ENCODE assay signal across 12 cellular contexts in genomic region chr10:96257944-96258343, GRCh38. TPM values are rescaled to one million over a fixed set of nuclear protein-coding genes. Genes with fewer than 3 reads are reported as not detected.
DNase-seq lines count a peak whose midpoint lies in the region; ATAC-seq, FAIRE-seq and TF ChIP-seq lines count a peak whose summit lies in the region.
"Had no signal": no experiment of that assay in that cellular context is flagged by ENCODE, and none has a peak within 500 bp of the region (broad histone marks: within the 10 kb centered on the region; RNA-seq: fewer than 3 reads in every experiment).

No MANE protein-coding gene starts in this region.

- H3K36me3 ChIP-seq in liver (ENCODE audit: control insufficient read depth in 4 of 4, insufficient read depth in 3 of 4, low read depth in 1 of 4, low read length in 3 of 4) (peaks cover 0 to 4% (median 1%) of the 10 kb centered on the region in 4 donors), HepG2 (replicated peaks in 1 of 2; ENCODE audit: control insufficient read depth in 1 of 2, insufficient read depth in 2 of 2, low read length in 2 of 2) (no peaks in the 10 kb centered on the region), lung (ENCODE audit: control insufficient read depth in 2 of 2, insufficient read depth in 2 of 2, low read length in 2 of 2) (no peaks in the 10 kb centered on the region), PC-9 (ENCODE audit: low read depth) (no peaks in the 10 kb centered on the region)
- H3K36me3 ChIP-seq: breast epithelium had no signal

- H3K4me3 ChIP-seq in liver (ENCODE audit: low read depth in 1 of 3, low read length in 3 of 3), result no peak overlapping the region
- no peak overlapping the region for H3K4me3 ChIP-seq in HepG2 (replicated peaks in 1 of 3; ENCODE audit: insufficient read depth in 1 of 3, low read depth in 2 of 3, low read length in 3 of 3)
- H3K4me3 ChIP-seq in lung, result no peak overlapping the region
- no peak overlapping the region for H3K4me3 ChIP-seq in PC-9
- H3K4me3 ChIP-seq: breast epithelium had no signal

- FAIRE-seq in HepG2 (lab: Jason Lieb, UNC), result no peak

- H2AFZ ChIP-seq in HepG2 (ENCODE audit: low read length), result no peak overlapping the region
- H2AFZ ChIP-seq in PC-9, result no peak overlapping the region

- no peaks in the 10 kb centered on the region for H3F3A ChIP-seq in PC-9 (ENCODE audit: insufficient read depth, low read depth)

- H3K79me2 ChIP-seq in HepG2 (ENCODE audit: insufficient read depth, low read length) (no peaks in the 10 kb centered on the region), PC-9 (ENCODE audit: low read depth) (no peaks in the 10 kb centered on the region)

- TF ChIP-seq CTCF in liver (IDR thresholded peaks at IDR 0.05; ENCODE audit: low read depth, low read length, missing input control), result no peak
- no peak for TF ChIP-seq CTCF in HepG2 (CRISPR knock-in tag; IDR thresholded peaks at IDR 0.05)
- TF ChIP-seq CTCF in lung (IDR thresholded peaks at IDR 0.05; ENCODE audit: control extremely low read depth, extremely low read depth), result no peak
- TF ChIP-seq CTCF in PC-9 (conservative IDR thresholded peaks at IDR 0.05), result no peak

- no peaks in the 10 kb centered on the region for H3K9me2 ChIP-seq in PC-9 (ENCODE audit: insufficient read depth)

- DNase-seq in HepG2 (ENCODE audit: low spot score) (no peak), cerebellar cortex (ENCODE audit: low spot score) (peak; percentile 59), lung (ENCODE audit: low spot score) (no peak), PC-9 (no peak), DMS53 (lab: John Stamatoyannopoulos, UW) (no peak), NCI-H1436 treated with DMSO at 0.1 percent for 48 hours (lab: John Stamatoyannopoulos, UW) (no peak)
- DNase-seq: OCI-M1, T-helper 17 cell had no signal

- H3K27me3 ChIP-seq in liver (ENCODE audit: control insufficient read depth in 4 of 4, insufficient read depth in 4 of 4, low read length in 3 of 4) (no peaks in the 10 kb centered on the region), HepG2 (ENCODE audit: control insufficient read depth in 1 of 2, insufficient read depth in 2 of 2, low read length in 2 of 2) (peaks cover 0 to 21% of the 10 kb centered on the region in 2 experiments; a peak in 3 of 5 replicates), lung (ENCODE audit: control insufficient read depth, insufficient read depth) (no peaks in the 10 kb centered on the region), PC-9 (ENCODE audit: insufficient read depth, low read depth) (no peaks in the 10 kb centered on the region)
- H3K27me3 ChIP-seq: breast epithelium had no signal

- in situ Hi-C loops in HepG2 (cut with HindIII; ENCODE audit: extremely low pct_ligation_motif_present, low pct_unique_long_range_greater_than_20kb), result no loop called here

- H3K4me1 ChIP-seq in liver (ENCODE audit: control insufficient read depth in 4 of 4, insufficient read depth in 4 of 4, low read length in 3 of 4) (peaks cover 2 to 36% (median 13%) of the 10 kb centered on the region in 4 donors), HepG2 (ENCODE audit: insufficient read depth, low read length) (no peaks in the 10 kb centered on the region), lung (ENCODE audit: control insufficient read depth in 2 of 2, insufficient read depth in 2 of 2, low read length in 2 of 2) (peaks cover 0 to 9% of the 10 kb centered on the region in 2 donors), PC-9 (replicated peaks; ENCODE audit: insufficient read depth) (no peaks in the 10 kb centered on the region)
- H3K4me1 ChIP-seq: breast epithelium had no signal

- H3K9ac ChIP-seq in liver (ENCODE audit: low read depth in 1 of 2, low read length in 2 of 2) (no peak overlapping the region), HepG2 (ENCODE audit: insufficient read depth, low read depth, low read length) (no peak overlapping the region)

- no TSS peak for BruUV-seq in HepG2 (replicated peaks; lab: Mats Ljungman, UMichigan)
- BruUV-seq in PC-9 (replicated peaks; lab: Mats Ljungman, UMichigan), result no TSS peak

- no peak for TF ChIP-seq RAD21 in liver (IDR thresholded peaks at IDR 0.05)
- no peak for TF ChIP-seq RAD21 in HepG2 (CRISPR knock-in tag; IDR thresholded peaks at IDR 0.05)

- intact Hi-C loops in HepG2 (cut with micrococcal nuclease; ENCODE audit: unreplicated experiment), result no loop called here
- intact Hi-C loops in PC-9 (cut with micrococcal nuclease; ENCODE audit: unreplicated experiment), result no loop called here

- H3K27ac ChIP-seq in liver (ENCODE audit: low read depth in 1 of 2, low read length in 2 of 2) (peak overlapping the region in 1 of 2 donors; percentile 6), HepG2 (ENCODE audit: extremely low read length, insufficient read depth, low read length) (no peak overlapping the region), lung (ENCODE audit: low read depth in 1 of 2, low read length in 1 of 2) (no peak overlapping the region), PC-9 (no peak overlapping the region)
- H3K27ac ChIP-seq: breast epithelium had no signal

- TF ChIP-seq POLR2A in HepG2 (IDR thresholded peaks at IDR 0.05; ENCODE audit: insufficient read depth in 1 of 2, low read depth in 2 of 2, low read length in 2 of 2), result no peak

- H3K9me3 ChIP-seq in liver (ENCODE audit: control insufficient read depth in 4 of 4, low read length in 3 of 4), result no peaks in the 10 kb centered on the region
- no peaks in the 10 kb centered on the region for H3K9me3 ChIP-seq in HepG2 (ENCODE audit: low read length)
- H3K9me3 ChIP-seq in lung (ENCODE audit: control insufficient read depth in 2 of 2, insufficient read depth in 1 of 2, low read length in 1 of 2), result no peaks in the 10 kb centered on the region
- no peaks in the 10 kb centered on the region for H3K9me3 ChIP-seq in PC-9 (ENCODE audit: insufficient read depth, low read depth)
- H3K9me3 ChIP-seq: breast epithelium had no signal

- TF ChIP-seq EP300 in HepG2 (IDR thresholded peaks at IDR 0.05; ENCODE audit: low read depth in 2 of 2, low read length in 2 of 2) (no peak), HepG2 (CRISPR knock-in tag; IDR thresholded peaks at IDR 0.05; ENCODE audit: borderline replicate concordance) (no peak)

- POLR2A ChIA-PET in HepG2 (lab: Yijun Ruan, JAX) (no interaction called here), PC-9 (lab: Charles Lee; ENCODE audit: unreplicated experiment) (no interaction called here)

- H4K20me1 ChIP-seq in HepG2 (ENCODE audit: insufficient read depth, low read length), result 0 out of 2 replicates have a peak, but pooled peaks cover 2% of the 10 kb centered on the region
- no peaks in the 10 kb centered on the region for H4K20me1 ChIP-seq in PC-9 (ENCODE audit: insufficient read depth)

- H3K4me2 ChIP-seq in HepG2 (ENCODE audit: low read depth, low read length) (no peak overlapping the region), PC-9 (no peak overlapping the region)

- 52% methylated on average over 4 of the region's 4 CpGs for WGBS in liver
- 12% methylated on average over 4 of the region's 4 CpGs for WGBS in HepG2 (ENCODE audit: low lambda C conversion rate)
- WGBS in lung, 2 donors, result 13 to 30% methylated on average over 4 of the region's 4 CpGs

- CTCF ChIA-PET in HepG2 (lab: Yijun Ruan, JAX; ENCODE audit: low intra/inter-chr PET ratio, low total read pairs) (no interaction called here), PC-9 (lab: Charles Lee) (no interaction called here)

- ATAC-seq in HepG2 (no peak), lung (ENCODE audit: insufficient read depth, low FRiP score) (peak; percentile 39), GM19023 (IDR thresholded peaks at IDR 0.05; ENCODE audit: unreplicated experiment) (no peak)
- ATAC-seq: T-helper 17 cell had no signal

RNA-seq across cellular contexts. Expression of gene BLNK, which starts 13.4 kb away (rescaled TPM):
- 10 to 100 TPM in 1 of 2 donors, 1 to 10 TPM in 1; 3.3 to 19.1 TPM for total RNA-seq in liver
- polyA plus RNA-seq in liver, result 10 to 100 TPM in 1 of 2 donors, 1 to 10 TPM in 1; 9.9 to 45.2 TPM
- total RNA-seq in HepG2 (2016; rRNA removed; fragmentation: Illumina TruSeq; extraction: Trizol), result not detected in 2 replicates
- total RNA-seq in HepG2 (2016; cell fraction: cytosol; rRNA removed; fragmentation: Illumina TruSeq; extraction: Trizol; ENCODE audit: low read depth), result not detected in 2 replicates
- total RNA-seq in HepG2 (2016; cell fraction: insoluble cytoplasmic fraction; rRNA removed; fragmentation: Illumina TruSeq; extraction: Trizol), result not detected in 2 replicates
- total RNA-seq in HepG2 (2016; cell fraction: membrane; rRNA removed; fragmentation: Illumina TruSeq; extraction: Trizol), result not detected in 2 replicates
- not detected in 2 replicates for total RNA-seq in HepG2 (2016; cell fraction: nucleus; rRNA removed; fragmentation: Illumina TruSeq; extraction: Trizol)
- not detected in 2 replicates for polyA plus RNA-seq in HepG2 (2011; rRNA removed)
- not detected in 2 replicates for polyA plus RNA-seq in HepG2 (2011; cell fraction: cytosol; rRNA removed)
- 0.23 TPM in 1 of 2 replicates, not detected in the other for polyA plus RNA-seq in HepG2 (2011; cell fraction: nucleus; rRNA removed)
- not detected in 2 replicates for polyA plus RNA-seq in HepG2 (2012)
- polyA plus RNA-seq in HepG2 (2016; cell fraction: cytosol; fragmentation: Illumina TruSeq; extraction: Trizol; ENCODE audit: low read depth), result not detected in 2 replicates
- not detected in 2 replicates for polyA plus RNA-seq in HepG2 (2016; cell fraction: insoluble cytoplasmic fraction; fragmentation: Illumina TruSeq; extraction: Trizol; ENCODE audit: low read depth)
- polyA plus RNA-seq in HepG2 (2016; cell fraction: membrane; fragmentation: Illumina TruSeq; extraction: Trizol; ENCODE audit: low read depth), result not detected in 2 replicates
- not detected in 2 replicates for polyA plus RNA-seq in HepG2 (2016; cell fraction: nucleus; fragmentation: Illumina TruSeq; extraction: Trizol; ENCODE audit: insufficient read depth, low read depth)
- polyA minus RNA-seq in HepG2 (2011; rRNA and poly(A)+ RNA removed; ENCODE audit: low replicate concordance), result not detected in 2 replicates
- not detected in 2 replicates for polyA minus RNA-seq in HepG2 (2011; cell fraction: cytosol; rRNA and poly(A)+ RNA removed)
- polyA minus RNA-seq in HepG2 (2011; cell fraction: nucleus; rRNA and poly(A)+ RNA removed), result not detected in 2 replicates
- total RNA-seq in lung, result 10 to 100 TPM in 1 of 2 donors, 1 to 10 TPM in 1; 7.8 to 18.7 TPM
- 1 to 10 TPM; 4.1 to 5.0 TPM for polyA plus RNA-seq in lung
- 0.98 and 1.0 TPM in 2 replicates for total RNA-seq in PC-9 (2021)

RNA-seq across cellular contexts. Expression of gene DNTT, which starts 46.3 kb away (rescaled TPM):
- total RNA-seq in liver, result under 1 TPM in 1 of 2 donors, not detected in 1; 0.70 TPM
- polyA plus RNA-seq in liver, result not detected
- not detected in 2 replicates for total RNA-seq in HepG2 (2016; rRNA removed; fragmentation: Illumina TruSeq; extraction: Trizol)
- not detected in 2 replicates for total RNA-seq in HepG2 (2016; cell fraction: cytosol; rRNA removed; fragmentation: Illumina TruSeq; extraction: Trizol; ENCODE audit: low read depth)
- total RNA-seq in HepG2 (2016; cell fraction: insoluble cytoplasmic fraction; rRNA removed; fragmentation: Illumina TruSeq; extraction: Trizol), result not detected in 2 replicates
- not detected in 2 replicates for total RNA-seq in HepG2 (2016; cell fraction: membrane; rRNA removed; fragmentation: Illumina TruSeq; extraction: Trizol)
- total RNA-seq in HepG2 (2016; cell fraction: nucleus; rRNA removed; fragmentation: Illumina TruSeq; extraction: Trizol), result not detected in 2 replicates
- not detected in 2 replicates for polyA plus RNA-seq in HepG2 (2011; rRNA removed)
- polyA plus RNA-seq in HepG2 (2011; cell fraction: cytosol; rRNA removed), result not detected in 2 replicates
- polyA plus RNA-seq in HepG2 (2011; cell fraction: nucleus; rRNA removed), result not detected in 2 replicates
- not detected in 2 replicates for polyA plus RNA-seq in HepG2 (2012)
- polyA plus RNA-seq in HepG2 (2016; cell fraction: cytosol; fragmentation: Illumina TruSeq; extraction: Trizol; ENCODE audit: low read depth), result not detected in 2 replicates
- not detected in 2 replicates for polyA plus RNA-seq in HepG2 (2016; cell fraction: insoluble cytoplasmic fraction; fragmentation: Illumina TruSeq; extraction: Trizol; ENCODE audit: low read depth)
- not detected in 2 replicates for polyA plus RNA-seq in HepG2 (2016; cell fraction: membrane; fragmentation: Illumina TruSeq; extraction: Trizol; ENCODE audit: low read depth)
- polyA plus RNA-seq in HepG2 (2016; cell fraction: nucleus; fragmentation: Illumina TruSeq; extraction: Trizol; ENCODE audit: insufficient read depth, low read depth), result not detected in 2 replicates
- not detected in 2 replicates for polyA minus RNA-seq in HepG2 (2011; rRNA and poly(A)+ RNA removed; ENCODE audit: low replicate concordance)
- not detected in 2 replicates for polyA minus RNA-seq in HepG2 (2011; cell fraction: cytosol; rRNA and poly(A)+ RNA removed)
- polyA minus RNA-seq in HepG2 (2011; cell fraction: nucleus; rRNA and poly(A)+ RNA removed), result not detected in 2 replicates
- total RNA-seq in lung, result not detected
- polyA plus RNA-seq in lung, result not detected
- total RNA-seq in PC-9 (2021), result not detected in 2 replicates
- total RNA-seq: breast epithelium, epithelial cell of proximal tubule, T-helper 17 cell had no signal
